Comparison of ENCODE assay signal across 18 cellular contexts in genomic region chr4:168177546-168178149, GRCh38.
DNase-seq lines count a peak whose midpoint lies in the region; ATAC-seq, FAIRE-seq and TF ChIP-seq lines count a peak whose summit lies in the region.
"Had no signal": no experiment of that assay in that cellular context is flagged by ENCODE, and none has a peak within 500 bp of the region (broad histone marks: within the 10 kb centered on the region; RNA-seq: fewer than 3 reads in every experiment).

No MANE protein-coding gene starts in this region.

- H3K27me3 ChIP-seq in GM12878 (replicated peaks in 1 of 2; ENCODE audit: control insufficient read depth in 2 of 2, insufficient read depth in 2 of 2, low read length in 1 of 2) (no peaks in the 10 kb centered on the region; a peak in 1 of 4 replicates), H7 (ENCODE audit: control insufficient read depth, insufficient read depth, low read length) (no peaks in the 10 kb centered on the region)

- H3K9ac ChIP-seq in GM12878 (ENCODE audit: control insufficient read depth, insufficient read depth, low read length): no peak overlapping the region
- H3K9ac ChIP-seq: KMS-11 had no signal

- no peak overlapping the region for H2AFZ ChIP-seq in GM12878 (ENCODE audit: control insufficient read depth, low read depth, low read length)
- H2AFZ ChIP-seq: PC-9 had no signal

- TF ChIP-seq POLR2A in GM12878 (IDR thresholded peaks at IDR 0.05; ENCODE audit: low read depth, low read length) (no peak), lower leg skin (IDR thresholded peaks at IDR 0.05) (no peak)

- WGBS in GM12878 (ENCODE audit: insufficient coverage, insufficient replicate concordance, low lambda C conversion rate, missing lambda C conversion rate): 71% methylated on average over 5 of the region's 5 CpGs
- WGBS in lower leg skin, 2 donors: 90 to 91% methylated on average over 5 of the region's 5 CpGs

- no peaks in the 10 kb centered on the region for H3K36me3 ChIP-seq in GM12878 (ENCODE audit: control insufficient read depth in 2 of 2, insufficient read depth in 2 of 2, low read length in 1 of 2)
- no peaks in the 10 kb centered on the region for H3K36me3 ChIP-seq in H7 (replicated peaks; ENCODE audit: control insufficient read depth, insufficient read depth, low read length)

- in situ Hi-C loops in GM12878 (cut with MboI): no loop called here

- no peak for TF ChIP-seq EP300 in GM12878 (IDR thresholded peaks at IDR 0.05; ENCODE audit: borderline replicate concordance in 1 of 2, control insufficient read depth in 1 of 2, low read depth in 2 of 2, low read length in 2 of 2)

- peak; percentile 84 for DNase-seq in DMS53 (lab: John Stamatoyannopoulos, UW)
- no peak for DNase-seq in GM12878 (ENCODE audit: low read depth, low spot score)
- DNase-seq in kidney tubule cell (ENCODE audit: low spot score): peak; percentile 64
- peak; percentile 1 for DNase-seq in retina
- DNase-seq in H7: no peak
- DNase-seq in lower leg skin (ENCODE audit: low spot score in 2 of 2): no peak
- DNase-seq: CD8-positive, alpha-beta T cell; DMS153; NCI-H1092; NCI-H2227 treated with DMSO at 0.1 percent for 48 hours; NK-92 treated with Interleukin-12 subunit alpha and Interleukin-12 subunit beta, amount 100 ng/mL, for 24 hours; PC-9 had no signal

- RAD21 ChIA-PET in GM12878 (lab: Charles Lee; ENCODE audit: unreplicated experiment): no interaction called here

- no peak for TF ChIP-seq RAD21 in GM12878 (IDR thresholded peaks at IDR 0.05; ENCODE audit: insufficient read depth, low read depth, low read length)

- H3K79me2 ChIP-seq in GM12878 (ENCODE audit: control insufficient read depth, insufficient read depth, low read length): no peaks in the 10 kb centered on the region

- ATAC-seq in GM12878 (peak; percentile 34; the same call in 1 of the 3 replicates), HG03159 (IDR thresholded peaks at IDR 0.05; ENCODE audit: unreplicated experiment) (no peak)
- ATAC-seq: CD8-positive, alpha-beta T cell; HCT116 had no signal

- TF ChIP-seq CTCF in GM12878 (IDR thresholded peaks at IDR 0.05 in 2 of 3, conservative IDR thresholded peaks at IDR 0.05 in 1 of 3; ENCODE audit: control insufficient read depth in 2 of 3, extremely low read depth in 1 of 3, insufficient read depth in 1 of 3, low read depth in 3 of 3, low read length in 3 of 3) (no peak), lower leg skin (IDR thresholded peaks at IDR 0.05) (no peak)

- no peak for FAIRE-seq in GM12878 (lab: Jason Lieb, UNC)
- FAIRE-seq: GM12891, HTR-8/SVneo had no signal

- H3K4me1 ChIP-seq in GM12878 (ENCODE audit: control insufficient read depth, insufficient read depth, low read length): no peaks in the 10 kb centered on the region

- POLR2A ChIA-PET in GM12878 (lab: Charles Lee): interaction anchor here (0.5 kb wide), 1 partner anchor 118 kb away, joined by 6 read pairs; no protein-coding TSS in a partner anchor

- CTCF ChIA-PET in GM12878 (lab: Yijun Ruan, JAX): interaction anchor here (0.6 kb wide), 1 partner anchor 1449 kb away, joined by 3 read pairs; no protein-coding TSS in a partner anchor

- no peak overlapping the region for H3K4me2 ChIP-seq in GM12878 (ENCODE audit: control insufficient read depth, insufficient read depth)
- H3K4me2 ChIP-seq: KMS-11, PC-9 had no signal

- SMC1A ChIA-PET in GM12878 (lab: Charles Lee; ENCODE audit: uncharacterized antibody, unreplicated experiment): no interaction called here

- intact Hi-C loops in GM12878 (cut with micrococcal nuclease; ENCODE audit: unreplicated experiment): no loop called here
- intact Hi-C loops in lower leg skin (cut with DNase I; ENCODE audit: low total_unique reads): no loop called here

- no TSS peak for BruUV-seq in GM12878 (replicated peaks; lab: Mats Ljungman, UMichigan)

- H4K20me1 ChIP-seq in GM12878 (ENCODE audit: control insufficient read depth, insufficient read depth): no peaks in the 10 kb centered on the region

- H3K27ac ChIP-seq in GM12878 (ENCODE audit: control insufficient read depth, insufficient read depth): no peak overlapping the region
- H3K27ac ChIP-seq: KMS-11, PC-9, SK-N-MC had no signal

- no peaks in the 10 kb centered on the region for H3K9me3 ChIP-seq in GM12878 (replicated peaks; ENCODE audit: control insufficient read depth, insufficient read depth, low read length)

- H3K4me3 ChIP-seq in GM12878: no peak overlapping the region
- H3K4me3 ChIP-seq in H7 (ENCODE audit: insufficient read depth, low read depth, low read length): no peak overlapping the region
- H3K4me3 ChIP-seq in lower leg skin (ENCODE audit: low read depth, poor library complexity, severe bottlenecking): no peak overlapping the region
- H3K4me3 ChIP-seq: PC-9, SK-N-MC had no signal

TF ChIP-seq in GM12878, 131 proteins besides CTCF, POLR2A, EP300 and RAD21 (continues in another document):
- TF ChIP-seq E2F8 (IDR thresholded peaks at IDR 0.05; ENCODE audit: low read depth, partially characterized antibody): no peak
- no peak for TF ChIP-seq PRDM15 (CRISPR knock-in tag; IDR thresholded peaks at IDR 0.05)
- no peak for TF ChIP-seq EZH2 (IDR thresholded peaks at IDR 0.05; ENCODE audit: borderline replicate concordance, control insufficient read depth, low read depth, low read length)
- no peak for TF ChIP-seq SPI1 (IDR thresholded peaks at IDR 0.05; ENCODE audit: borderline replicate concordance, insufficient read depth, low read depth, low read length)
- no peak for TF ChIP-seq SIN3A (IDR thresholded peaks at IDR 0.05; ENCODE audit: low read depth, low read length)
- TF ChIP-seq MLLT1 (IDR thresholded peaks at IDR 0.05): no peak
- no peak for TF ChIP-seq MEF2A (IDR thresholded peaks at IDR 0.05; ENCODE audit: insufficient read depth, low read depth, low read length)
- no peak for TF ChIP-seq RELA (IDR thresholded peaks at IDR 0.05; ENCODE audit: borderline replicate concordance, partially characterized antibody)
- no peak for TF ChIP-seq HCFC1 (IDR thresholded peaks at IDR 0.05; ENCODE audit: low read length)
- no peak for TF ChIP-seq PAX5 (IDR thresholded peaks at IDR 0.05; ENCODE audit: borderline replicate concordance, low read depth, low read length)
- TF ChIP-seq JUNB (IDR thresholded peaks at IDR 0.05): no peak

Comparison
In these comparisons a context has a peak if more than half of its experiments do, and no peak if none do; other contexts are left out.
1. DNase-seq: peak in DMS53 (single experiment), kidney tubule cell (single experiment) and retina (single experiment); none in GM12878 (single experiment), H7 (single experiment) and lower leg skin (0 of 2).